ENCODE assay signal across 17 cellular contexts in the genomic region with DNA sequence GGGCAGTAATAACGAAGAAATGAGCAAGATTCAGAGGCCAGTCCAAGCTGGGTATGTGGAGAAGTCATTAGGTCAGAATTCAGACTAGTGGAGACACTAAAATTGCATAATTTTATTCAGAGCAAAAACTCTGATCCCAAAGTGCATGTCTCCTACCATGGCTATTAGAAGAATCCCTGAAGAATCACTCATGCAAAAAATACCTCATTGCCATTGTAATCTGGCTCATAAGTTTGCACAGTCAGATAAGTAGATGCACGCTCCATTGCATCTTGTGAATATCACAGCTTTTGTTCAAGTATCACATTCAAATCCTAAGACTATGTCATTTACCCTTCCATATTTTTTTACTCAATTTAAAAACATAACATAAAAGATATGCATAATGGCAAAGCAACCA.
"Had no signal": no experiment of that assay in that cellular context is flagged by ENCODE, and none has a peak within 500 bp of the region (broad histone marks: within the 10 kb centered on the region; RNA-seq: fewer than 3 reads in every experiment).

No MANE protein-coding gene starts in this region.

- DNase-seq: dorsolateral prefrontal cortex; effector CD8-positive, alpha-beta T cell; erythroblast; esophagus squamous epithelium; hypothalamus; mucosa of descending colon; naive B cell; occipital lobe; ovary; posterior cingulate gyrus; psoas muscle; stimulated activated CD4-positive, alpha-beta T cell treated with anti-CD3 and anti-CD28 coated beads, Interleukin-2, amount 100 ng/mL, for 24 hours; stimulated activated CD4-positive, alpha-beta T cell treated with anti-CD3 and anti-CD28 coated beads, Interleukin-4, amount 100 ng/mL, for 24 hours; stimulated activated naive CD4-positive, alpha-beta T cell treated with Interleukin-2 at 50 U/mL for 16 hours; stomach; thyroid gland; trophoblast cell had no signal
